In genomic region chr9:69822091-69822750, GRCh38 we compare ENCODE assay signal across 9 cellular contexts. TPM values are rescaled to one million over a fixed set of nuclear protein-coding genes. Genes with fewer than 3 reads are reported as not detected.
DNase-seq lines count a peak whose midpoint lies in the region; ATAC-seq and TF ChIP-seq lines count a peak whose summit lies in the region.
"Had no signal": no experiment of that assay in that cellular context is flagged by ENCODE, and none has a peak within 500 bp of the region (broad histone marks: within the 10 kb centered on the region; RNA-seq: fewer than 3 reads in every experiment).

No MANE protein-coding gene starts in this region.

- H3K27ac Mint-ChIP-seq in chondrocyte (ENCODE audit: unreplicated experiment): no peak overlapping the region
- H3K27ac Mint-ChIP-seq in progenitor cell of endocrine pancreas: no peak overlapping the region

- TF ChIP-seq CTCF in chondrocyte (IDR thresholded peaks at IDR 0.05) (peak; percentile 45), progenitor cell of endocrine pancreas (IDR thresholded peaks at IDR 0.05; ENCODE audit: unreplicated experiment) (peak; percentile 6), spleen (IDR thresholded peaks at IDR 0.05 in 8 of 11, conservative IDR thresholded peaks at IDR 0.05 in 3 of 11) (no peak)

- TF ChIP-seq POLR2A in spleen (IDR thresholded peaks at IDR 0.05): no peak

- no peak for ATAC-seq in HG03354 (IDR thresholded peaks at IDR 0.05; ENCODE audit: poor library complexity, severe bottlenecking, unreplicated experiment)
- ATAC-seq in GM19467 (IDR thresholded peaks at IDR 0.05; ENCODE audit: unreplicated experiment): no peak

- WGBS in spleen, 5 donors: 38 to 60% (median 50%) methylated on average over 3 of the region's 3 CpGs

- H3K27me3 Mint-ChIP-seq in chondrocyte (ENCODE audit: low read depth) (peaks cover 23% of the 10 kb centered on the region), progenitor cell of endocrine pancreas (peaks cover 37% of the 10 kb centered on the region)

- intact Hi-C loops in spleen (cut with DNase I; ENCODE audit: low total_unique reads): no loop called here

- peaks cover 0 to 34% (median 18%) of the 10 kb centered on the region in 7 donors for H3K27me3 ChIP-seq in spleen (replicated peaks in 1 of 7)

- no peak overlapping the region for H3K27ac ChIP-seq in spleen
- H3K27ac ChIP-seq: 22Rv1 had no signal

- no peaks in the 10 kb centered on the region for H3K9me3 ChIP-seq in spleen

- no peaks in the 10 kb centered on the region for H3K36me3 Mint-ChIP-seq in chondrocyte (ENCODE audit: low read depth)
- H3K36me3 Mint-ChIP-seq in progenitor cell of endocrine pancreas (ENCODE audit: insufficient read depth): no peaks in the 10 kb centered on the region

- no peaks in the 10 kb centered on the region for H3K36me3 ChIP-seq in spleen

- peaks cover 34% of the 10 kb centered on the region for H3K4me1 Mint-ChIP-seq in chondrocyte (ENCODE audit: low read depth)
- peaks cover 3% of the 10 kb centered on the region for H3K4me1 Mint-ChIP-seq in progenitor cell of endocrine pancreas (ENCODE audit: low read depth)

- H3K4me3 ChIP-seq in spleen: no peak overlapping the region

- H3K9me3 Mint-ChIP-seq in chondrocyte (ENCODE audit: low read depth) (no peaks in the 10 kb centered on the region), progenitor cell of endocrine pancreas (ENCODE audit: low read depth) (no peaks in the 10 kb centered on the region)

- DNase-seq in DMS 273 (lab: John Stamatoyannopoulos, UW; ENCODE audit: unreplicated experiment) (peak; percentile 3), DMS 273 treated with DMSO at 0.1 percent for 48 hours (lab: John Stamatoyannopoulos, UW) (no peak), M059J (ENCODE audit: low read depth) (peak; percentile 55), chondrocyte (ENCODE audit: low spot score) (no peak), progenitor cell of endocrine pancreas (ENCODE audit: low spot score, unreplicated experiment) (no peak), spleen (no peak)

- no peak overlapping the region for H3K4me3 Mint-ChIP-seq in chondrocyte (ENCODE audit: unreplicated experiment)
- no peak overlapping the region for H3K4me3 Mint-ChIP-seq in progenitor cell of endocrine pancreas (ENCODE audit: low read depth)

- H3K4me1 ChIP-seq in spleen: peaks cover 0 to 7% (median 4%) of the 10 kb centered on the region in 6 donors

RNA-seq across cellular contexts. Expression of gene CFAP95, which starts 1.6 kb away (rescaled TPM):
- not detected in 2 replicates for total RNA-seq in M059J (2014; rRNA removed; shearing (Covaris generic))
- total RNA-seq in chondrocyte (not detected in 3 replicates), progenitor cell of endocrine pancreas (1.0 and 2.0 TPM in 2 replicates), spleen (not detected)
- polyA plus RNA-seq in spleen: not detected

Comparison
In these comparisons a context has a peak if more than half of its experiments do, and no peak if none do; other contexts are left out.
1. DNase-seq: peak in DMS 273 (single experiment) and M059J (single experiment); none in DMS 273 treated with DMSO at 0.1 percent for 48 hours (single experiment), chondrocyte (single experiment), progenitor cell of endocrine pancreas (single experiment) and spleen (single experiment).
2. CTCF ChIP-seq: peak in chondrocyte (single experiment) and progenitor cell of endocrine pancreas (single experiment); none in spleen (0 of 11).